Comparison of ENCODE assay signal across 34 cellular contexts in the genomic region with DNA sequence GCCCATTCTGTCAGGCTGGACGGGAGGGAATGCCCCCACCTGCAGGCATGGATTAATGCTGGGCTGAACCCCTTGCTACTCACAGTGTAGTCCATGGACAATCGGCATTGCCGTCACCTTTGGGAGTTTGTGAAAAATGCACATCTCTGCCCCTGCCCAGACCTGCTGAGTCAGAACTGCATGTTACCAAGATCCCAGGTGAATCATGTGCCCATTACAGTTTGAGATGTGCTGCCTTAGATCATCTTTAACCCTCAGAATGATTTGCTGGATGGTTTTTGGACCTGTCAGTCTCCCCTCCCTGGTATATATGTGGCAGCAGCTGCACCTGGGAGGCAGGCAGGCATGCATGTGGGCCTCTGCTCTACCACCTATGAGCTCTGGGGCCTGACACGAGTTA. TPM values are rescaled to one million over a fixed set of nuclear protein-coding genes. Genes with fewer than 3 reads are reported as not detected.
"Had no signal": no experiment of that assay in that cellular context is flagged by ENCODE, and none has a peak within 500 bp of the region (broad histone marks: within the 10 kb centered on the region; RNA-seq: fewer than 3 reads in every experiment).

No MANE protein-coding gene starts in this region.

- H3K4me1 Mint-ChIP-seq: immature natural killer cell; mesothelial cell of epicardium; naive B cell; natural killer cell; nephron progenitor cell; stimulated activated memory B cell treated with anti-CD40 and anti-IgM and Interleukin-4, amounts not matched to agents 10 μg/mL and 1 μg/mL and 100 μg/mL, for 72 hours had no signal

- H3K4me3 ChIP-seq: left ventricle myocardium inferior, lung, neural progenitor cell, ovary, right atrium auricular region, right lobe of liver, smooth muscle cell, stomach, testis, thyroid gland, transverse colon, upper lobe of left lung had no signal

- H3K27ac Mint-ChIP-seq: mesothelial cell of epicardium; naive B cell; natural killer cell; nephron progenitor cell; neural progenitor cell; progenitor cell of endocrine pancreas; stimulated activated memory B cell treated with anti-CD40 and anti-IgM and Interleukin-4, amounts not matched to agents 10 μg/mL and 1 μg/mL and 100 μg/mL, for 72 hours had no signal

- H3K36me3 Mint-ChIP-seq: mesothelial cell of epicardium; natural killer cell; neural progenitor cell; stimulated activated memory B cell treated with anti-CD40 and anti-IgM and Interleukin-4, amounts not matched to agents 10 μg/mL and 1 μg/mL and 100 μg/mL, for 72 hours had no signal

- H3K9me3 ChIP-seq: left ventricle myocardium inferior, ovary, right atrium auricular region, right lobe of liver, stomach, testis, thyroid gland, transverse colon, upper lobe of left lung had no signal

- H3K27me3 ChIP-seq: ovary, right atrium auricular region, right lobe of liver, testis, thyroid gland, upper lobe of left lung had no signal

- H3K9me3 Mint-ChIP-seq: immature natural killer cell; mesothelial cell of epicardium; natural killer cell; nephron progenitor cell; neural progenitor cell; stimulated activated memory B cell treated with anti-CD40 and anti-IgM and Interleukin-4, amounts not matched to agents 10 μg/mL and 1 μg/mL and 100 μg/mL, for 72 hours had no signal

- H3K36me3 ChIP-seq: neural progenitor cell, ovary, right atrium auricular region, right lobe of liver, transverse colon had no signal

- H3K4me3 Mint-ChIP-seq: immature natural killer cell; mesothelial cell of epicardium; naive B cell; natural killer cell; nephron progenitor cell; neural progenitor cell; stimulated activated memory B cell treated with anti-CD40 and anti-IgM and Interleukin-4, amounts not matched to agents 10 μg/mL and 1 μg/mL and 100 μg/mL, for 72 hours had no signal

- DNase-seq: hypothalamus; immature natural killer cell; kidney; left colon; left ventricle myocardium inferior; mesendoderm; naive B cell; natural killer cell; nephron progenitor cell; ovary; right lobe of liver; stimulated activated CD4-positive, alpha-beta T cell treated with anti-CD3 and anti-CD28 coated beads, Interleukin-1b, Interleukin-23, amount 100 ng/mL, for 48 hours; stimulated activated CD4-positive, alpha-beta T cell treated with anti-CD3 and anti-CD28 coated beads, Interleukin-2, amount 100 ng/mL, for 48 hours; stimulated activated CD4-positive, alpha-beta T cell treated with anti-CD3 and anti-CD28 coated beads, Interleukin-4, amount 100 ng/mL, for 4 hours; stimulated activated CD8-positive, alpha-beta memory T cell treated with anti-CD3 and anti-CD28 coated beads, Interleukin-4, amount 100 ng/mL, for 48 hours; stimulated activated naive CD8-positive, alpha-beta T cell treated with anti-CD3 and anti-CD28 coated beads, Interleukin-15, Interleukin-2, amounts not matched to agents 100 U/mL and 50 U/mL, for 24 hours; stomach; testis; thyroid gland; transverse colon had no signal

- ATAC-seq: natural killer cell; stimulated activated memory B cell treated with anti-CD40 and anti-IgM and Interleukin-4, amounts not matched to agents 10 μg/mL and 1 μg/mL and 100 μg/mL, for 72 hours; stimulated activated naive CD8-positive, alpha-beta T cell treated with anti-CD3 and anti-CD28 coated beads, Interleukin-15, Interleukin-2, amounts not matched to agents 100 U/mL and 50 U/mL, for 24 hours had no signal

- H3K9ac ChIP-seq: neural progenitor cell had no signal

- H2AFZ ChIP-seq: neural progenitor cell had no signal

- H3K4me1 ChIP-seq: left ventricle myocardium inferior, neural progenitor cell, right atrium auricular region, right lobe of liver, stomach, testis, thyroid gland, transverse colon, upper lobe of left lung had no signal

- H3K27ac ChIP-seq: left ventricle myocardium inferior, neural progenitor cell, ovary, right atrium auricular region, right lobe of liver, stomach, testis, thyroid gland, transverse colon, upper lobe of left lung had no signal

- FAIRE-seq: islet of Langerhans, kidney had no signal

- H3K4me2 ChIP-seq: neural progenitor cell, smooth muscle cell had no signal

RNA-seq across cellular contexts. Expression of a gene that starts 15.0 kb away (rescaled TPM):
- total RNA-seq: kidney, left colon, left ventricle myocardium inferior, lung, omental fat pad, ovary, progenitor cell of endocrine pancreas, pulmonary artery endothelial cell, renal cortical epithelial cell, right atrium auricular region, right lobe of liver, skeletal muscle tissue, smooth muscle cell, stomach, thyroid gland, transverse colon, upper lobe of left lung, urinary bladder had no signal
- polyA plus RNA-seq: immature natural killer cell, lung, ovary, smooth muscle cell, stomach, urinary bladder had no signal
